In genomic region chr1:31238986-31239613, GRCh38 we compare ENCODE assay signal across 8 cellular contexts. TPM values are rescaled to one million over a fixed set of nuclear protein-coding genes. Genes with fewer than 3 reads are reported as not detected.
DNase-seq lines count a peak whose midpoint lies in the region; ATAC-seq and TF ChIP-seq lines count a peak whose summit lies in the region.

No MANE protein-coding gene starts in this region.

- no peaks in the 10 kb centered on the region for H3K36me3 Mint-ChIP-seq in activated naive CD8-positive, alpha-beta T cell treated with anti-CD3 and anti-CD28 coated beads, Interleukin-2, amount 10 ng/mL, durations not matched to agents 7 days and 5 days

- POLR2A ChIA-PET in AG04450 (lab: Yijun Ruan, JAX), result interaction anchor here (0.6 kb wide), 1 partner anchor 119 kb away, joined by 3 read pairs; no protein-coding TSS in a partner anchor
- POLR2A ChIA-PET in activated naive CD8-positive, alpha-beta T cell treated with anti-CD3 and anti-CD28 coated beads, Interleukin-2, amount 10 ng/mL, durations not matched to agents 7 days and 5 days (lab: Charles Lee), result no interaction called here

- peaks cover 0 to 10% (median 8%) of the 10 kb centered on the region in 5 donors for H3K4me1 ChIP-seq in subcutaneous abdominal adipose tissue (ENCODE audit: control insufficient read depth in 5 of 5, insufficient read depth in 5 of 5, low read length in 5 of 5)

- peak overlapping the region; percentile 41 for H3K4me3 ChIP-seq in AG04450 (ENCODE audit: low read depth, low read length)
- peak overlapping the region in 4 of 5 donors; percentile 11 to 49 (median 30) for H3K4me3 ChIP-seq in subcutaneous abdominal adipose tissue (ENCODE audit: low read depth in 1 of 5, low read length in 5 of 5)

- in situ Hi-C loops in GM13977 (cut with MboI; ENCODE audit: low pct_unique_long_range_greater_than_20kb, low sequenced_read_pairs, unreplicated experiment), result no loop called here

- ATAC-seq in activated naive CD8-positive, alpha-beta T cell treated with anti-CD3 and anti-CD28 coated beads, Interleukin-2, amount 10 ng/mL, durations not matched to agents 7 days and 5 days (ENCODE audit: low read depth), result peak; percentile 62
- ATAC-seq in HG03457 (IDR thresholded peaks at IDR 0.05; ENCODE audit: unreplicated experiment) (no peak), GM21367 (IDR thresholded peaks at IDR 0.05; ENCODE audit: unreplicated experiment) (no peak)

- DNase-seq in AG04450 (ENCODE audit: low read depth, low spot score) (no peak), GM13977 (ENCODE audit: low spot score) (peak; percentile 46), iPS-NIHi11 (ENCODE audit: low spot score) (peak; percentile 76), NK-92 (lab: John Stamatoyannopoulos, UW; ENCODE audit: unreplicated experiment) (no peak)
- peak; percentile 51 for DNase-seq in activated naive CD8-positive, alpha-beta T cell treated with anti-CD3 and anti-CD28 coated beads, Interleukin-2, amount 10 ng/mL, durations not matched to agents 7 days and 5 days

- H3K9ac ChIP-seq in subcutaneous abdominal adipose tissue (ENCODE audit: low read length in 5 of 5), result no peak overlapping the region

- peaks cover 53% of the 10 kb centered on the region for H3K27me3 Mint-ChIP-seq in activated naive CD8-positive, alpha-beta T cell treated with anti-CD3 and anti-CD28 coated beads, Interleukin-2, amount 10 ng/mL, durations not matched to agents 7 days and 5 days

- TF ChIP-seq CTCF in AG04450 (IDR thresholded peaks at IDR 0.05; ENCODE audit: low read depth, low read length), result no peak
- TF ChIP-seq CTCF in GM13977 (IDR thresholded peaks at IDR 0.05; ENCODE audit: extremely low read depth, insufficient read depth, missing control alignments), result no peak

- H3K4me3 Mint-ChIP-seq in activated naive CD8-positive, alpha-beta T cell treated with anti-CD3 and anti-CD28 coated beads, Interleukin-2, amount 10 ng/mL, durations not matched to agents 7 days and 5 days, result peak overlapping the region; percentile 78

- H3K27ac Mint-ChIP-seq in activated naive CD8-positive, alpha-beta T cell treated with anti-CD3 and anti-CD28 coated beads, Interleukin-2, amount 10 ng/mL, durations not matched to agents 7 days and 5 days, result peak overlapping the region; percentile 51

- CTCF ChIA-PET in AG04450 (lab: Charles Lee), result interaction anchor here (1.5 kb wide), 1 partner anchor 54 kb away, joined by 6 read pairs; no protein-coding TSS in a partner anchor

- H3K9me3 ChIP-seq in AG04450 (ENCODE audit: control insufficient read depth, insufficient read depth, low read length), result no peaks in the 10 kb centered on the region
- no peaks in the 10 kb centered on the region for H3K9me3 ChIP-seq in subcutaneous abdominal adipose tissue (ENCODE audit: control insufficient read depth in 5 of 5, low read length in 5 of 5)

- H3K27me3 ChIP-seq in AG04450 (ENCODE audit: control insufficient read depth, insufficient read depth, low read length), result peaks cover 46% of the 10 kb centered on the region
- H3K27me3 ChIP-seq in subcutaneous abdominal adipose tissue (ENCODE audit: control insufficient read depth in 5 of 5, insufficient read depth in 4 of 5, low read length in 5 of 5), result peaks cover 30 to 53% (median 42%) of the 10 kb centered on the region in 5 donors

- H3K27ac ChIP-seq in AG04450 (ENCODE audit: low read depth, low read length), result no peak overlapping the region
- no peak overlapping the region for H3K27ac ChIP-seq in subcutaneous abdominal adipose tissue (ENCODE audit: low read depth, low read length)

- H3K36me3 ChIP-seq in subcutaneous abdominal adipose tissue (ENCODE audit: control insufficient read depth in 5 of 5, insufficient read depth in 5 of 5, low read length in 5 of 5), result no peaks in the 10 kb centered on the region

- peaks cover 16% of the 10 kb centered on the region for H3K4me1 Mint-ChIP-seq in activated naive CD8-positive, alpha-beta T cell treated with anti-CD3 and anti-CD28 coated beads, Interleukin-2, amount 10 ng/mL, durations not matched to agents 7 days and 5 days

- no peaks in the 10 kb centered on the region for H3K9me3 Mint-ChIP-seq in activated naive CD8-positive, alpha-beta T cell treated with anti-CD3 and anti-CD28 coated beads, Interleukin-2, amount 10 ng/mL, durations not matched to agents 7 days and 5 days

RNA-seq across cellular contexts. Expression of gene NKAIN1, which starts 0.6 kb away (rescaled TPM):
- polyA plus RNA-seq in AG04450 (2011; rRNA removed), result 0.05 and 0.09 TPM in 2 replicates
- polyA minus RNA-seq in AG04450 (2011; rRNA and poly(A)+ RNA removed), result 0.22 TPM in 1 of 2 replicates, not detected in the other
- total RNA-seq in activated naive CD8-positive, alpha-beta T cell treated with anti-CD3 and anti-CD28 coated beads, Interleukin-2, amount 10 ng/mL, durations not matched to agents 7 days and 5 days, result under 1 TPM; 0.57 to 0.97 TPM

RNA-seq across cellular contexts. Expression of gene SNRNP40, which starts 57.5 kb away (rescaled TPM):
- polyA plus RNA-seq in AG04450 (2011; rRNA removed), result 53.1 and 54.3 TPM in 2 replicates
- polyA minus RNA-seq in AG04450 (2011; rRNA and poly(A)+ RNA removed), result 72.5 and 83.4 TPM in 2 replicates
- 10 to 100 TPM; 79.7 to 85.0 TPM for total RNA-seq in activated naive CD8-positive, alpha-beta T cell treated with anti-CD3 and anti-CD28 coated beads, Interleukin-2, amount 10 ng/mL, durations not matched to agents 7 days and 5 days

RNA-seq across cellular contexts. Expression of gene ZCCHC17, which starts 57.7 kb away (rescaled TPM):
- 57.1 and 72.9 TPM in 2 replicates for polyA plus RNA-seq in AG04450 (2011; rRNA removed)
- 20.5 and 20.7 TPM in 2 replicates for polyA minus RNA-seq in AG04450 (2011; rRNA and poly(A)+ RNA removed)
- 10 to 100 TPM; 23.6 to 24.4 TPM for total RNA-seq in activated naive CD8-positive, alpha-beta T cell treated with anti-CD3 and anti-CD28 coated beads, Interleukin-2, amount 10 ng/mL, durations not matched to agents 7 days and 5 days

Comparison
In these comparisons a context has a peak if more than half of its experiments do, and no peak if none do; other contexts are left out.
1. DNase-seq: peak in GM13977 (single experiment), activated naive CD8-positive, alpha-beta T cell treated with anti-CD3 and anti-CD28 coated beads, Interleukin-2, amount 10 ng/mL, durations not matched to agents 7 days and 5 days (single experiment) and iPS-NIHi11 (single experiment); none in AG04450 (single experiment) and NK-92 (single experiment).